Comparison of ENCODE assay signal across 15 cellular contexts in genomic region chr13:98746968-98747367, GRCh38. TPM values are rescaled to one million over a fixed set of nuclear protein-coding genes. Genes with fewer than 3 reads are reported as not detected.
DNase-seq lines count a peak whose midpoint lies in the region; FAIRE-seq and TF ChIP-seq lines count a peak whose summit lies in the region.
"Had no signal": no experiment of that assay in that cellular context is flagged by ENCODE, and none has a peak within 500 bp of the region (broad histone marks: within the 10 kb centered on the region; RNA-seq: fewer than 3 reads in every experiment).

No MANE protein-coding gene starts in this region.

- no peak overlapping the region for H2AK5ac ChIP-seq in trophoblast cell (ENCODE audit: low read length)

- H2BK120ac ChIP-seq in trophoblast cell (ENCODE audit: insufficient read depth, low read length, poor library complexity): no peak overlapping the region

- intact Hi-C loops in tibial artery (cut with DNase I; ENCODE audit: low total_unique reads) (no loop called here), stomach (cut with DNase I; ENCODE audit: low total_unique reads) (no loop called here)

- TF ChIP-seq POLR2A in H54 (IDR thresholded peaks at IDR 0.05; ENCODE audit: low read depth, low read length) (no peak), Peyer's patch (IDR thresholded peaks at IDR 0.05) (peak in 1 of 2 donors; percentile 27), stomach (IDR thresholded peaks at IDR 0.05) (no peak)

- H3K4me2 ChIP-seq in trophoblast cell (ENCODE audit: low read length): no peak overlapping the region

- no peak overlapping the region for H3K23ac ChIP-seq in trophoblast cell (ENCODE audit: low read length)

- H3K4me3 ChIP-seq in Peyer's patch (peak overlapping the region in 1 of 4 donors; percentile 14), fibroblast of mammary gland (ENCODE audit: control insufficient read depth, low read depth, low read length) (no peak overlapping the region), trophoblast cell (ENCODE audit: low read depth, low read length) (no peak overlapping the region), tibial artery (no peak overlapping the region), stomach (no peak overlapping the region)
- H3K4me3 ChIP-seq: skin epidermis had no signal

- no peak overlapping the region for H3K14ac ChIP-seq in trophoblast cell (ENCODE audit: low read length)

- H3K9ac ChIP-seq in trophoblast cell (ENCODE audit: low read length): no peak overlapping the region

- TF ChIP-seq EP300 in stomach (IDR thresholded peaks at IDR 0.05): no peak

- H4K91ac ChIP-seq in trophoblast cell (ENCODE audit: low read depth, low read length): no peak overlapping the region

- H3K79me1 ChIP-seq in trophoblast cell (ENCODE audit: low read length): no peaks in the 10 kb centered on the region

- no peak overlapping the region for H4K8ac ChIP-seq in trophoblast cell (ENCODE audit: low read depth, low read length)

- H3K79me2 ChIP-seq in trophoblast cell (ENCODE audit: control insufficient read depth, insufficient read depth, low read length, poor library complexity): no peaks in the 10 kb centered on the region

- H3K9me3 ChIP-seq in Peyer's patch: no peaks in the 10 kb centered on the region
- peaks cover 2% of the 10 kb centered on the region for H3K9me3 ChIP-seq in trophoblast cell (ENCODE audit: insufficient read depth, low read depth, low read length)
- H3K9me3 ChIP-seq in tibial artery: no peaks in the 10 kb centered on the region
- H3K9me3 ChIP-seq in stomach: no peaks in the 10 kb centered on the region

- no peak overlapping the region for H2BK5ac ChIP-seq in trophoblast cell (ENCODE audit: low read depth, low read length, poor library complexity)

- H2BK12ac ChIP-seq in trophoblast cell (ENCODE audit: low read length): peak overlapping the region; percentile 27

- no peak overlapping the region for H2AFZ ChIP-seq in trophoblast cell (ENCODE audit: insufficient read depth, low read length, poor library complexity)

- no peaks in the 10 kb centered on the region for H3K36me3 ChIP-seq in Peyer's patch
- H3K36me3 ChIP-seq in trophoblast cell (ENCODE audit: control insufficient read depth in 1 of 2, insufficient read depth in 2 of 2, low read length in 2 of 2): no peaks in the 10 kb centered on the region
- no peaks in the 10 kb centered on the region for H3K36me3 ChIP-seq in tibial artery
- no peaks in the 10 kb centered on the region for H3K36me3 ChIP-seq in stomach

- FAIRE-seq in H54 (lab: Jason Lieb, UNC): peak; percentile 65

- H3K18ac ChIP-seq in trophoblast cell (ENCODE audit: low read length): no peak overlapping the region

- no peak overlapping the region for H3K4ac ChIP-seq in trophoblast cell (ENCODE audit: low read depth, low read length)

- no peak for TF ChIP-seq CTCF in Peyer's patch (IDR thresholded peaks at IDR 0.05)
- no peak for TF ChIP-seq CTCF in fibroblast of mammary gland (conservative IDR thresholded peaks at IDR 0.05; ENCODE audit: control insufficient read depth, insufficient read depth, low read depth, low read length)
- TF ChIP-seq CTCF in tibial artery (IDR thresholded peaks at IDR 0.05): no peak
- no peak for TF ChIP-seq CTCF in stomach (IDR thresholded peaks at IDR 0.05)

- H4K12ac ChIP-seq in trophoblast cell (ENCODE audit: low read depth, low read length): no peak overlapping the region

- H3K27me3 ChIP-seq in Peyer's patch (peaks cover 0 to 5% of the 10 kb centered on the region in 2 donors), trophoblast cell (ENCODE audit: insufficient read depth, low read length) (peaks cover under 1% of the 10 kb centered on the region), tibial artery (peaks cover 0 to 21% of the 10 kb centered on the region in 2 donors), stomach (peaks cover 0 to 30% (median 11%) of the 10 kb centered on the region in 3 donors)

- H3K27ac ChIP-seq in Peyer's patch: peak overlapping the region in 3 of 4 donors; percentile 40 to 82 (median 77)
- no peak overlapping the region for H3K27ac ChIP-seq in trophoblast cell (ENCODE audit: low read depth, low read length)
- no peak overlapping the region for H3K27ac ChIP-seq in tibial artery
- no peak overlapping the region for H3K27ac ChIP-seq in stomach
- H3K27ac ChIP-seq: skin epidermis had no signal

- no CpG with 5 or more reads among the region's 8 CpGs for WGBS in trophoblast cell (ENCODE audit: extremely low coverage, insufficient coverage, insufficient read length)
- 89 to 97% (median 95%) methylated on average over 8 of the region's 8 CpGs for WGBS in stomach, 5 donors

- H3K4me1 ChIP-seq in Peyer's patch (peaks cover 0 to 14% (median 0%) of the 10 kb centered on the region in 4 donors), trophoblast cell (ENCODE audit: control insufficient read depth in 1 of 2, insufficient read depth in 2 of 2, low read length in 2 of 2) (peaks cover 6% of the 10 kb centered on the region in 2 experiments), tibial artery (peaks cover 0 to 6% (median 5%) of the 10 kb centered on the region in 4 donors), stomach (peaks cover 5 to 7% (median 6%) of the 10 kb centered on the region in 4 donors)

- DNase-seq in H54 (ENCODE audit: insufficient read length, low spot score): peak; percentile 43
- peak in 2 of 3 donors; percentile 69 to 83 for DNase-seq in Peyer's patch
- peak; percentile 44 for DNase-seq in fibroblast of mammary gland (ENCODE audit: low read depth)
- peak; percentile 84 to 85 for DNase-seq in trophoblast cell
- DNase-seq in activated gamma-delta T cell (lab: John Stamatoyannopoulos, UW): no peak
- no peak for DNase-seq in tibial artery
- no peak for DNase-seq in stomach
- DNase-seq in DMS53 (lab: John Stamatoyannopoulos, UW): no peak
- DNase-seq: activated CD8-positive, alpha-beta memory T cell treated with anti-CD3 and anti-CD28 coated beads, Interleukin-2, amount 50 U/mL, for 4 hours; DND-41; NCI-H187 treated with DMSO at 0.1 percent for 48 hours; NCI-H446 treated with DMSO at 0.1 percent for 48 hours had no signal

RNA-seq across cellular contexts. Expression of gene SLC15A1, which starts 5.5 kb away (rescaled TPM):
- total RNA-seq in Peyer's patch (100 to 1,000 TPM in 3 of 4 donors, 1 to 10 TPM in 1; 4.1 to 732 (median 555) TPM), stomach (1 to 10 TPM in 1 of 5 donors, not detected in 4; 9.9 TPM)
- 2.2 and 2.3 TPM in 2 replicates for polyA plus RNA-seq in trophoblast cell (2013)
- under 1 TPM in 2 of 3 donors, not detected in 1; 0.15 to 0.19 TPM for polyA plus RNA-seq in stomach
- total RNA-seq: LHCN-M2 had no signal
- polyA plus RNA-seq: CD14-positive monocyte had no signal

Comparison
In these comparisons a context has a peak if more than half of its experiments do, and no peak if none do; other contexts are left out.
1. DNase-seq: peak in H54 (single experiment), Peyer's patch (2 of 3), fibroblast of mammary gland (single experiment) and trophoblast cell (2 of 2); none in activated gamma-delta T cell (single experiment), tibial artery (0 of 2), stomach (single experiment) and DMS53 (single experiment).
2. H3K27ac ChIP-seq: peak in Peyer's patch (3 of 4); none in trophoblast cell (single experiment), tibial artery (0 of 2) and stomach (0 of 5).